In the genomic region with DNA sequence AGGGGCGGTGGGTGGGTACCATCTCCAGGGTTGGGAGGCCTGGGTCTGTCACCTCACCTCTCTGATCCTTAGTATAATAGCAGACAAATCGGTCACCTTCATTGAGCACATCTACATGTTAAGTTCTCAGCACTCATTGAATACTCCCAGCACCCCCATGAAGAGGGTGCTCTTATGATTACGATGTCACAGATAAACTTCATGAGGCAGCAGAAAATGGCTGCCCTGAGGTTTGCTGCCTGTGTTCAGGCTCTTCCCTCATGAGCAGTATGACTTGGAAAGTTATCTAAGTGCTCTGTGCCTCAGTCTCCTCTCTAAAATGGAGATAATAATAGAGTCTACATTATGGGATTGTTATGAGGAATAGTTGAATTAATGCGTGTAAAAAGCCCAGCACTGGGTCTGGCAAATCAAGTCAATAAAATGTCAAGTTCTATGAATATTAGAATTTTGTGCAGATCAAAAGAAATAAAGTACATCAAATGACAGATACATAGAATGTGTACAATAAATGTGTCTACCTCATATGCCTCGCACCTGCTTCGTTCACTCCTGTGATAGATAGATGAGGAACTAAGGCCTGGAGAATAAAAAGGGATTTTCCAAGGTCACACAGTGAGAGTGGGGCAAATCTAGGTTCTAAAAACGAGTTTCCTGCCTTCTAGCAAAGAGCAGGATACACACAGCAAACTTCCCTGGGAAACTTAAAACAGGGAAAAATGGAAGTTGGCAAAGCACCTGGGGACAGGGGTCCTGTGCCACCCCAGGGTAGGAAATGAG, we compare ENCODE assay signal across 13 cellular contexts.
A peak's percentile ranks its signal among the peaks of the same experiment; 100 is the strongest.
DNase-seq lines count a peak whose midpoint lies in the region; ATAC-seq and TF ChIP-seq lines count a peak whose summit lies in the region.
"Had no signal": no experiment of that assay in that cellular context is flagged by ENCODE, and none has a peak within 500 bp of the region (broad histone marks: within the 10 kb centered on the region; RNA-seq: fewer than 3 reads in every experiment).

No MANE protein-coding gene starts in this region.

- peaks cover 6 to 10% of the 10 kb centered on the region in 2 donors for H3K27me3 Mint-ChIP-seq in stimulated activated naive B cell treated with anti-CD40 and anti-IgM and Interleukin-4, amounts not matched to agents 10 μg/mL and 1 μg/mL and 100 μg/mL, for 72 hours

- intact Hi-C loops in heart right ventricle (cut with DNase I), result no loop called here

- no peak for DNase-seq in Jurkat, Clone E6-1 (ENCODE audit: low read depth, low spot score)
- no peak for DNase-seq in stimulated activated naive B cell treated with anti-CD40 and anti-IgM and Interleukin-4, amounts not matched to agents 10 μg/mL and 1 μg/mL and 100 μg/mL, for 72 hours
- DNase-seq in heart right ventricle (no peak), NCI-H1092 (lab: John Stamatoyannopoulos, UW) (no peak), CD1c-positive myeloid dendritic cell (ENCODE audit: extremely low spot score) (no peak)
- DNase-seq: AML-193, IMR-90, NCI-H2227 treated with DMSO at 0.1 percent for 48 hours, SHP77 treated with DMSO at 0.1 percent for 48 hours had no signal

- ATAC-seq in GM19395 (IDR thresholded peaks at IDR 0.05; ENCODE audit: unreplicated experiment), result peak; percentile 15
- ATAC-seq in stimulated activated naive B cell treated with anti-CD40 and anti-IgM and Interleukin-4, amounts not matched to agents 10 μg/mL and 1 μg/mL and 100 μg/mL, for 72 hours (replicated peaks), result peak; percentile 33 to 64
- ATAC-seq in heart right ventricle, result no peak
- ATAC-seq: SK-N-SH treated with all-trans-retinoic acid at 6 μM for 48 hours had no signal

- no peaks in the 10 kb centered on the region for H3K27me3 ChIP-seq in heart right ventricle

- H3K4me3 Mint-ChIP-seq in stimulated activated naive B cell treated with anti-CD40 and anti-IgM and Interleukin-4, amounts not matched to agents 10 μg/mL and 1 μg/mL and 100 μg/mL, for 72 hours, result no peak overlapping the region
- H3K4me3 Mint-ChIP-seq: CD4-positive, CD25-positive, alpha-beta regulatory T cell had no signal

- WGBS in heart right ventricle, 2 donors, result 83 to 85% methylated on average over 7 of the region's 7 CpGs

- H3K9me3 Mint-ChIP-seq in stimulated activated naive B cell treated with anti-CD40 and anti-IgM and Interleukin-4, amounts not matched to agents 10 μg/mL and 1 μg/mL and 100 μg/mL, for 72 hours, result peaks cover 3% of the 10 kb centered on the region in 2 donors

- peaks cover 0 to 2% of the 10 kb centered on the region in 2 donors for H3K4me1 Mint-ChIP-seq in stimulated activated naive B cell treated with anti-CD40 and anti-IgM and Interleukin-4, amounts not matched to agents 10 μg/mL and 1 μg/mL and 100 μg/mL, for 72 hours
- H3K4me1 Mint-ChIP-seq: CD4-positive, CD25-positive, alpha-beta regulatory T cell had no signal

- H3K27ac ChIP-seq in VCaP (peak overlapping the region; percentile 33; the same call in 1 of the 2 replicates), heart right ventricle (no peak overlapping the region)

- no peaks in the 10 kb centered on the region for H3K36me3 ChIP-seq in heart right ventricle

- peak overlapping the region; percentile 11 for H3K4me3 ChIP-seq in Jurkat, Clone E6-1 (ENCODE audit: low read length)
- no peak overlapping the region for H3K4me3 ChIP-seq in heart right ventricle

- H3K4me1 ChIP-seq in heart right ventricle, result peaks cover 0 to 3% (median 0%) of the 10 kb centered on the region in 9 donors

- H3K36me3 Mint-ChIP-seq in stimulated activated naive B cell treated with anti-CD40 and anti-IgM and Interleukin-4, amounts not matched to agents 10 μg/mL and 1 μg/mL and 100 μg/mL, for 72 hours, result no peaks in the 10 kb centered on the region
- H3K36me3 Mint-ChIP-seq: CD4-positive, CD25-positive, alpha-beta regulatory T cell had no signal

- no peak for TF ChIP-seq CTCF in VCaP (conservative IDR thresholded peaks at IDR 0.05)
- no peak for TF ChIP-seq CTCF in heart right ventricle (IDR thresholded peaks at IDR 0.05)

- peaks cover 0 to 1% (median 0%) of the 10 kb centered on the region in 11 donors for H3K9me3 ChIP-seq in heart right ventricle

- H3K27ac Mint-ChIP-seq in stimulated activated naive B cell treated with anti-CD40 and anti-IgM and Interleukin-4, amounts not matched to agents 10 μg/mL and 1 μg/mL and 100 μg/mL, for 72 hours, result peak overlapping the region; percentile 37
- H3K27ac Mint-ChIP-seq: CD4-positive, CD25-positive, alpha-beta regulatory T cell had no signal

Comparison
In these comparisons a context has a peak if more than half of its experiments do, and no peak if none do; other contexts are left out.
1. ATAC-seq: peak in GM19395 (single experiment) and stimulated activated naive B cell treated with anti-CD40 and anti-IgM and Interleukin-4, amounts not matched to agents 10 μg/mL and 1 μg/mL and 100 μg/mL, for 72 hours (2 of 2); none in heart right ventricle (0 of 8).